Comparison of ENCODE assay signal across 25 cellular contexts in the genomic region with DNA sequence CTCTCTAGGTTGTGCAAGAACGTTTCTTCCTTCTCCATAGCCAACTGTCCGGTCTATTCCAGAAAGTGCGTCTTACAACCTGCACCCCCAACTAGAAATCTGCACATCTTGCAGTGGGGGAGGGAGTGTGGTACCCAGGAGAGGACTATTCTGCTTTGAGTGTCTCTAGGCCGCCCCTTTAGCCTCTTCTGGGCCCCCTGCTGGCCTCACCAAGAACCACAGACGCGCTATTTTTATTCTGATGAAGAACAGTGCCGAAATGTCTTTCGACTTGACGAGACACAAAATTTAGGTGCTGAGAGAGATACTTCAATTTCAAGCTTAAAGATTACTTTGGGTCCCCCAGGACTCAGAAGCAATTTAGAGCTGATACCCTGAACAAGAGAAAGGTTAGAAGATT. TPM values are rescaled to one million over a fixed set of nuclear protein-coding genes. Genes with fewer than 3 reads are reported as not detected.
DNase-seq lines count a peak whose midpoint lies in the region; ATAC-seq and TF ChIP-seq lines count a peak whose summit lies in the region.
"Had no signal": no experiment of that assay in that cellular context is flagged by ENCODE, and none has a peak within 500 bp of the region (broad histone marks: within the 10 kb centered on the region; RNA-seq: fewer than 3 reads in every experiment).

No MANE protein-coding gene starts in this region.

- in situ Hi-C loops in KBM-7 (cut with MboI; ENCODE audit: low pct_unique_long_range_greater_than_20kb, low sequenced_read_pairs) = no loop called here

- H3K9ac ChIP-seq in HCT116 (ENCODE audit: low read length) (no peak overlapping the region), OCI-LY3 (ENCODE audit: low read length) (no peak overlapping the region)

- H3K36me3 ChIP-seq in DOHH2 (ENCODE audit: control insufficient read depth, low read length) = no peaks in the 10 kb centered on the region
- no peaks in the 10 kb centered on the region for H3K36me3 ChIP-seq in HCT116 (ENCODE audit: control insufficient read depth in 1 of 2, insufficient read depth in 2 of 2, low read length in 2 of 2)
- H3K36me3 ChIP-seq in OCI-LY3 (replicated peaks; ENCODE audit: low read depth, low read length) = no peaks in the 10 kb centered on the region
- H3K36me3 ChIP-seq: ascending aorta, vagina had no signal

- no peak for TF ChIP-seq POLR2A in HCT116 (IDR thresholded peaks at IDR 0.05; ENCODE audit: borderline replicate concordance, extremely low read depth, insufficient read depth, insufficient read length)

- H4K20me1 ChIP-seq in DOHH2 (ENCODE audit: control insufficient read depth, insufficient read depth, low read depth, low read length) (no peaks in the 10 kb centered on the region), HCT116 (ENCODE audit: insufficient read depth) (no peaks in the 10 kb centered on the region), OCI-LY3 (ENCODE audit: insufficient read depth, low read length) (no peaks in the 10 kb centered on the region)

- H3K4me1 ChIP-seq in DOHH2 (ENCODE audit: control insufficient read depth, low read length) = no peaks in the 10 kb centered on the region
- no peaks in the 10 kb centered on the region for H3K4me1 ChIP-seq in HCT116 (ENCODE audit: control insufficient read depth in 1 of 2, insufficient read depth in 2 of 2, low read length in 2 of 2)
- H3K4me1 ChIP-seq in OCI-LY3 (ENCODE audit: low read length) = no peaks in the 10 kb centered on the region
- H3K4me1 ChIP-seq: ascending aorta, vagina had no signal

- H3K4me3 ChIP-seq in DOHH2 (ENCODE audit: low read length) (no peak overlapping the region), HCT116 (replicated peaks in 1 of 2; ENCODE audit: low read depth in 1 of 2, low read length in 2 of 2) (no peak overlapping the region), OCI-LY3 (ENCODE audit: low read length) (no peak overlapping the region), epithelial cell of proximal tubule (ENCODE audit: low read depth, low read length) (no peak overlapping the region)
- H3K4me3 ChIP-seq: ascending aorta, hepatocyte, vagina had no signal

- no TSS peak for BruUV-seq in HCT116 (replicated peaks; lab: Mats Ljungman, UMichigan)

- H3K9me3 ChIP-seq in DOHH2 (ENCODE audit: control insufficient read depth, insufficient read depth, low read length) (no peaks in the 10 kb centered on the region), HCT116 (ENCODE audit: control insufficient read depth in 1 of 2, insufficient read depth in 1 of 2, low read depth in 1 of 2, low read length in 2 of 2) (no peaks in the 10 kb centered on the region), OCI-LY3 (ENCODE audit: insufficient read depth, low read length) (no peaks in the 10 kb centered on the region)
- H3K9me3 ChIP-seq: ascending aorta, vagina had no signal

- H2AFZ ChIP-seq in HCT116 (ENCODE audit: low read depth, low read length, poor library complexity, severe bottlenecking) (no peak overlapping the region), OCI-LY3 (ENCODE audit: low read depth, low read length) (no peak overlapping the region)
- H2AFZ ChIP-seq: hepatocyte had no signal

- RAD21 ChIA-PET in HCT116 (lab: Charles Lee; ENCODE audit: low non-redundant PET in 1 of 2, low total read pairs in 2 of 2, uncharacterized antibody in 2 of 2, unreplicated experiment in 2 of 2) = no interaction called here

- DNase-seq in HCT116 (ENCODE audit: low read depth, low spot score) (no peak), epithelial cell of proximal tubule (ENCODE audit: low read depth) (no peak), NCI-H1417 treated with DMSO at 0.1 percent for 48 hours (lab: John Stamatoyannopoulos, UW) (no peak), amygdala (lab: John Stamatoyannopoulos, UW) (no peak), KBM-7 (no peak)
- DNase-seq in activated CD8-positive, alpha-beta memory T cell treated with anti-CD3 and anti-CD28 coated beads for 24 hours = no peak
- DNase-seq: activated naive CD4-positive, alpha-beta T cell treated with anti-CD3 and anti-CD28 coated beads for 36 hours; activated T-cell treated with anti-CD3 and anti-CD28 coated beads, Interleukin-2, amount 50 U/mL, for 1 hour; kidney; naive thymus-derived CD4-positive, alpha-beta T cell; NCI-H1092 treated with DMSO at 0.1 percent for 48 hours; NCI-H2171 treated with DMSO at 0.1 percent for 48 hours; NCI-H82; RPMI8226; stimulated activated CD8-positive, alpha-beta memory T cell treated with anti-CD3 and anti-CD28 coated beads, Interleukin-4, amount 100 ng/mL, for 48 hours; T-cell had no signal

- TF ChIP-seq CTCF in DOHH2 (IDR thresholded peaks at IDR 0.05; ENCODE audit: low read depth, low read length, poor library complexity, severe bottlenecking) (peak; percentile 66), HCT116 (IDR thresholded peaks at IDR 0.05 in 2 of 3, conservative IDR thresholded peaks at IDR 0.05 in 1 of 3; ENCODE audit: borderline replicate concordance in 1 of 3, insufficient read depth in 1 of 3, low read depth in 2 of 3, low read length in 2 of 3) (peak; percentile 17 to 55 (median 52); a peak in 5 of 6 replicates), OCI-LY3 (IDR thresholded peaks at IDR 0.05; ENCODE audit: low read depth, low read length) (peak; percentile 37), epithelial cell of proximal tubule (conservative IDR thresholded peaks at IDR 0.05; ENCODE audit: low read depth, low read length) (peak; percentile 36)

- CTCF ChIA-PET in HCT116 (lab: Charles Lee) = no interaction called here

- no peaks in the 10 kb centered on the region for H3K9me2 ChIP-seq in DOHH2 (replicated peaks; ENCODE audit: control insufficient read depth, low read length)
- H3K9me2 ChIP-seq in HCT116 (ENCODE audit: insufficient read depth) = no peaks in the 10 kb centered on the region

- 0 out of 2 replicates have a peak, but pooled peaks have one; percentile 11 for TF ChIP-seq RAD21 in HCT116 (IDR thresholded peaks at IDR 0.05; ENCODE audit: low read depth)

- H3K4me2 ChIP-seq in DOHH2 (ENCODE audit: low read length) = no peak overlapping the region
- no peak overlapping the region for H3K4me2 ChIP-seq in HCT116 (ENCODE audit: low read length)
- H3K4me2 ChIP-seq in OCI-LY3 (ENCODE audit: low read length) = no peak overlapping the region
- H3K4me2 ChIP-seq: hepatocyte had no signal

- H3F3A ChIP-seq in DOHH2 (ENCODE audit: control insufficient read depth, insufficient read depth) = no peaks in the 10 kb centered on the region

- no peaks in the 10 kb centered on the region for H3K79me2 ChIP-seq in DOHH2 (ENCODE audit: control insufficient read depth, low read length)
- H3K79me2 ChIP-seq in HCT116 (ENCODE audit: insufficient read depth, low read length) = no peaks in the 10 kb centered on the region
- H3K79me2 ChIP-seq in OCI-LY3 (ENCODE audit: low read length) = no peaks in the 10 kb centered on the region
- H3K79me2 ChIP-seq: hepatocyte had no signal

- peak; percentile 69 for ATAC-seq in HCT116
- ATAC-seq: naive thymus-derived CD4-positive, alpha-beta T cell; T-cell had no signal

- H3K27ac ChIP-seq in DOHH2 (ENCODE audit: low read depth, low read length) = no peak overlapping the region
- H3K27ac ChIP-seq in HCT116 (ENCODE audit: low read depth, low read length) = no peak overlapping the region
- no peak overlapping the region for H3K27ac ChIP-seq in OCI-LY3 (ENCODE audit: low read length)
- H3K27ac ChIP-seq: ascending aorta, hepatocyte, vagina had no signal

- POLR2A ChIA-PET in HCT116 (lab: Charles Lee) = no interaction called here

- intact Hi-C loops in HCT116 (cut with micrococcal nuclease) = no loop called here

- H3K27me3 ChIP-seq in DOHH2 (ENCODE audit: control insufficient read depth, low read length) = no peaks in the 10 kb centered on the region; the same call in 1 of the 2 replicates
- no peaks in the 10 kb centered on the region for H3K27me3 ChIP-seq in HCT116 (ENCODE audit: insufficient read depth, low read length)
- H3K27me3 ChIP-seq in OCI-LY3 (ENCODE audit: low read depth, low read length) = peaks cover 9% of the 10 kb centered on the region
- H3K27me3 ChIP-seq: ascending aorta, hepatocyte, vagina had no signal

TF ChIP-seq in HCT116, 20 proteins besides CTCF, POLR2A, EP300 and RAD21 (continues in another document):
- TF ChIP-seq CEBPB (IDR thresholded peaks at IDR 0.05; ENCODE audit: low read depth) (no peak), SIN3A (IDR thresholded peaks at IDR 0.05; ENCODE audit: low read depth) (no peak), ELF1 (IDR thresholded peaks at IDR 0.05; ENCODE audit: borderline replicate concordance, low read depth) (no peak), EGR1 (IDR thresholded peaks at IDR 0.05; ENCODE audit: low read depth) (no peak), SP1 (IDR thresholded peaks at IDR 0.05; ENCODE audit: low read depth) (no peak), ZNF274 (IDR thresholded peaks at IDR 0.05; ENCODE audit: low read depth, low read length) (no peak)
- TF ChIP-seq, protein P1, sequence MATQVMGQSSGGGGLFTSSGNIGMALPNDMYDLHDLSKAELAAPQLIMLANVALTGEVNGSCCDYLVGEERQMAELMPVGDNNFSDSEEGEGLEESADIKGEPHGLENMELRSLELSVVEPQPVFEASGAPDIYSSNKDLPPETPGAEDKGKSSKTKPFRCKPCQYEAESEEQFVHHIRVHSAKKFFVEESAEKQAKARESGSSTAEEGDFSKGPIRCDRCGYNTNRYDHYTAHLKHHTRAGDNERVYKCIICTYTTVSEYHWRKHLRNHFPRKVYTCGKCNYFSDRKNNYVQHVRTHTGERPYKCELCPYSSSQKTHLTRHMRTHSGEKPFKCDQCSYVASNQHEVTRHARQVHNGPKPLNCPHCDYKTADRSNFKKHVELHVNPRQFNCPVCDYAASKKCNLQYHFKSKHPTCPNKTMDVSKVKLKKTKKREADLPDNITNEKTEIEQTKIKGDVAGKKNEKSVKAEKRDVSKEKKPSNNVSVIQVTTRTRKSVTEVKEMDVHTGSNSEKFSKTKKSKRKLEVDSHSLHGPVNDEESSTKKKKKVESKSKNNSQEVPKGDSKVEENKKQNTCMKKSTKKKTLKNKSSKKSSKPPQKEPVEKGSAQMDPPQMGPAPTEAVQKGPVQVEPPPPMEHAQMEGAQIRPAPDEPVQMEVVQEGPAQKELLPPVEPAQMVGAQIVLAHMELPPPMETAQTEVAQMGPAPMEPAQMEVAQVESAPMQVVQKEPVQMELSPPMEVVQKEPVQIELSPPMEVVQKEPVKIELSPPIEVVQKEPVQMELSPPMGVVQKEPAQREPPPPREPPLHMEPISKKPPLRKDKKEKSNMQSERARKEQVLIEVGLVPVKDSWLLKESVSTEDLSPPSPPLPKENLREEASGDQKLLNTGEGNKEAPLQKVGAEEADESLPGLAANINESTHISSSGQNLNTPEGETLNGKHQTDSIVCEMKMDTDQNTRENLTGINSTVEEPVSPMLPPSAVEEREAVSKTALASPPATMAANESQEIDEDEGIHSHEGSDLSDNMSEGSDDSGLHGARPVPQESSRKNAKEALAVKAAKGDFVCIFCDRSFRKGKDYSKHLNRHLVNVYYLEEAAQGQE (IDR thresholded peaks at IDR 0.05; ENCODE audit: low read depth) = no peak

RNA-seq across cellular contexts. Expression of a gene that starts 1.0 kb away (rescaled TPM):
- total RNA-seq in HCT116 (2021; ENCODE audit: unreplicated experiment) (not detected), epithelial cell of proximal tubule (not detected in 2 replicates)
- not detected in 2 replicates for polyA plus RNA-seq in HCT116 (2012)
- total RNA-seq: activated naive CD4-positive, alpha-beta T cell treated with anti-CD3 and anti-CD28 coated beads for 36 hours; ascending aorta; fibroblast of villous mesenchyme; hepatocyte; kidney; lung microvascular endothelial cell; naive thymus-derived CD4-positive, alpha-beta T cell; pulmonary artery endothelial cell; subcutaneous adipose tissue; T-cell; vagina had no signal
- polyA plus RNA-seq: hepatocyte; naive thymus-derived CD4-positive, alpha-beta T cell had no signal
